In the genomic region with DNA sequence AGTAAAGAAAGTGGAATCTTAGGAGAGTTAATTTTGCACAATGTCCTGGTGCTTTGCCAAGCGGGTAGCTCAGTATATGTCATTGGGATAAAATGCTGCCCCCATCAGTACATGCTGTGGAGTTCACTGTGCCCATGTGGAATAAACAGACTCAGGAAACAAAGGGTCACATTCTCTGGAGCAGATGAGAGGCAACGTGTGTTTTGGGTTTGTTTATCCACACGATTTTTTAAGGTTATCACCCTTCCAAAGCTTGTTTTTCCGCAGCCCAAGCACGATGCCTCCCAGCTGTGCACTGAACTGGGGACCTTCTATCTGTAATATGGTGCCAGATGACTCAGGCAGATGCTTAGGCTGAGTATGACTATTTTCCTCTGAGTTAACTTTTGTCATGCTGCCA, we compare ENCODE assay signal across 16 cellular contexts. TPM values are rescaled to one million over a fixed set of nuclear protein-coding genes. Genes with fewer than 3 reads are reported as not detected.
DNase-seq lines count a peak whose midpoint lies in the region; ATAC-seq and TF ChIP-seq lines count a peak whose summit lies in the region.
"Had no signal": no experiment of that assay in that cellular context is flagged by ENCODE, and none has a peak within 500 bp of the region (broad histone marks: within the 10 kb centered on the region; RNA-seq: fewer than 3 reads in every experiment).

No MANE protein-coding gene starts in this region.

- no peaks in the 10 kb centered on the region for H3K9me3 Mint-ChIP-seq in activated CD8-positive, alpha-beta T cell treated with anti-CD3 and anti-CD28 coated beads, Interleukin-2, amount 10 ng/mL, durations not matched to agents 7 days and 5 days (ENCODE audit: insufficient read depth)
- H3K9me3 Mint-ChIP-seq: activated CD4-positive, alpha-beta T cell treated with anti-CD3 and anti-CD28 coated beads, Interleukin-2, amount 10 ng/mL, durations not matched to agents 24 days and 14 days; activated T-cell treated with anti-CD3 and anti-CD28 coated beads, Interleukin-2, amount 50 U/mL, for 72 hours had no signal

- H3K4me1 Mint-ChIP-seq in activated CD8-positive, alpha-beta T cell treated with anti-CD3 and anti-CD28 coated beads, Interleukin-2, amount 10 ng/mL, durations not matched to agents 7 days and 5 days (ENCODE audit: low read depth), result no peaks in the 10 kb centered on the region
- H3K4me1 Mint-ChIP-seq: activated CD4-positive, alpha-beta T cell treated with anti-CD3 and anti-CD28 coated beads, Interleukin-2, amount 10 ng/mL, durations not matched to agents 24 days and 14 days had no signal

- no peak for TF ChIP-seq CTCF in fibroblast of pulmonary artery (IDR thresholded peaks at IDR 0.05; ENCODE audit: low read length, missing control alignments)

- DNase-seq in EH (ENCODE audit: low read depth), result peak; percentile 4
- peak; percentile 23 for DNase-seq in HT-29 (ENCODE audit: low spot score)
- peak; percentile 33 for DNase-seq in fibroblast of pulmonary artery (ENCODE audit: low read depth)
- peak; percentile 27 for DNase-seq in pulmonary artery endothelial cell (ENCODE audit: low read depth, low spot score)
- DNase-seq in kidney tubule cell (ENCODE audit: low spot score), result no peak
- no peak for DNase-seq in activated CD8-positive, alpha-beta T cell treated with anti-CD3 and anti-CD28 coated beads, Interleukin-2, amount 10 ng/mL, durations not matched to agents 7 days and 5 days
- no peak for DNase-seq in SIG-M5 (lab: John Stamatoyannopoulos, UW)
- DNase-seq: activated CD4-positive, alpha-beta T cell treated with anti-CD3 and anti-CD28 coated beads, Interleukin-2, amount 10 ng/mL, durations not matched to agents 24 days and 14 days; activated T-cell treated with anti-CD3 and anti-CD28 coated beads, Interleukin-2, amount 50 U/mL, for 72 hours; C1 segment of cervical spinal cord; NCI-H2029; NCI-H748 treated with DMSO at 0.1 percent for 48 hours; posterior cingulate gyrus had no signal

- POLR2A ChIA-PET in activated CD8-positive, alpha-beta T cell treated with anti-CD3 and anti-CD28 coated beads, Interleukin-2, amount 10 ng/mL, durations not matched to agents 7 days and 5 days (lab: Charles Lee), result no interaction called here

- peaks cover 16% of the 10 kb centered on the region for H3K27me3 Mint-ChIP-seq in activated CD8-positive, alpha-beta T cell treated with anti-CD3 and anti-CD28 coated beads, Interleukin-2, amount 10 ng/mL, durations not matched to agents 7 days and 5 days (ENCODE audit: low read depth)

- CTCF ChIA-PET in activated CD8-positive, alpha-beta T cell treated with anti-CD3 and anti-CD28 coated beads, Interleukin-2, amount 10 ng/mL, durations not matched to agents 7 days and 5 days (lab: Charles Lee), result no interaction called here

- no peak overlapping the region for H3K27ac Mint-ChIP-seq in activated CD8-positive, alpha-beta T cell treated with anti-CD3 and anti-CD28 coated beads, Interleukin-2, amount 10 ng/mL, durations not matched to agents 7 days and 5 days
- H3K27ac Mint-ChIP-seq: activated CD4-positive, alpha-beta T cell treated with anti-CD3 and anti-CD28 coated beads, Interleukin-2, amount 10 ng/mL, durations not matched to agents 24 days and 14 days; activated T-cell treated with anti-CD3 and anti-CD28 coated beads, Interleukin-2, amount 50 U/mL, for 72 hours had no signal

- no peak for ATAC-seq in activated CD8-positive, alpha-beta T cell treated with anti-CD3 and anti-CD28 coated beads, Interleukin-2, amount 10 ng/mL, durations not matched to agents 7 days and 5 days
- no peak for ATAC-seq in GM19328 (IDR thresholded peaks at IDR 0.05; ENCODE audit: unreplicated experiment)
- ATAC-seq: activated T-cell treated with anti-CD3 and anti-CD28 coated beads, Interleukin-2, amount 50 U/mL, for 72 hours had no signal

- H3K4me3 ChIP-seq in fibroblast of pulmonary artery (replicated peaks; ENCODE audit: low read depth, low read length), result no peak overlapping the region
- H3K4me3 ChIP-seq: thyroid gland had no signal

- H3K36me3 Mint-ChIP-seq in activated CD8-positive, alpha-beta T cell treated with anti-CD3 and anti-CD28 coated beads, Interleukin-2, amount 10 ng/mL, durations not matched to agents 7 days and 5 days (ENCODE audit: low read depth), result no peaks in the 10 kb centered on the region

- no peak overlapping the region for H3K4me3 Mint-ChIP-seq in activated CD8-positive, alpha-beta T cell treated with anti-CD3 and anti-CD28 coated beads, Interleukin-2, amount 10 ng/mL, durations not matched to agents 7 days and 5 days
- H3K4me3 Mint-ChIP-seq: activated CD4-positive, alpha-beta T cell treated with anti-CD3 and anti-CD28 coated beads, Interleukin-2, amount 10 ng/mL, durations not matched to agents 24 days and 14 days; activated T-cell treated with anti-CD3 and anti-CD28 coated beads, Interleukin-2, amount 50 U/mL, for 72 hours had no signal

RNA-seq across cellular contexts. Expression of a gene that starts 6.4 kb away (rescaled TPM):
- not detected in 2 replicates for total RNA-seq in HT-29 (2014; rRNA removed; shearing (Covaris generic))
- total RNA-seq in pulmonary artery endothelial cell, result not detected in 2 replicates
- not detected for total RNA-seq in activated CD8-positive, alpha-beta T cell treated with anti-CD3 and anti-CD28 coated beads, Interleukin-2, amount 10 ng/mL, durations not matched to agents 7 days and 5 days
- total RNA-seq: activated CD4-positive, alpha-beta T cell treated with anti-CD3 and anti-CD28 coated beads, Interleukin-2, amount 10 ng/mL, durations not matched to agents 24 days and 14 days; activated T-cell treated with anti-CD3 and anti-CD28 coated beads, Interleukin-2, amount 50 U/mL, for 72 hours; mucosa of gallbladder; thyroid gland had no signal

RNA-seq across cellular contexts. Expression of a gene that starts 9.9 kb away (rescaled TPM):
- not detected in 2 replicates for total RNA-seq in HT-29 (2014; rRNA removed; shearing (Covaris generic))
- not detected in 2 replicates for total RNA-seq in pulmonary artery endothelial cell
- total RNA-seq in activated CD8-positive, alpha-beta T cell treated with anti-CD3 and anti-CD28 coated beads, Interleukin-2, amount 10 ng/mL, durations not matched to agents 7 days and 5 days, result not detected
- total RNA-seq: activated CD4-positive, alpha-beta T cell treated with anti-CD3 and anti-CD28 coated beads, Interleukin-2, amount 10 ng/mL, durations not matched to agents 24 days and 14 days; activated T-cell treated with anti-CD3 and anti-CD28 coated beads, Interleukin-2, amount 50 U/mL, for 72 hours; mucosa of gallbladder; thyroid gland had no signal

RNA-seq across cellular contexts. Expression of a gene that starts 26.9 kb away (rescaled TPM):
- not detected in 2 replicates for total RNA-seq in HT-29 (2014; rRNA removed; shearing (Covaris generic))
- not detected in 2 replicates for total RNA-seq in pulmonary artery endothelial cell
- not detected for total RNA-seq in activated CD8-positive, alpha-beta T cell treated with anti-CD3 and anti-CD28 coated beads, Interleukin-2, amount 10 ng/mL, durations not matched to agents 7 days and 5 days
- total RNA-seq: activated CD4-positive, alpha-beta T cell treated with anti-CD3 and anti-CD28 coated beads, Interleukin-2, amount 10 ng/mL, durations not matched to agents 24 days and 14 days; activated T-cell treated with anti-CD3 and anti-CD28 coated beads, Interleukin-2, amount 50 U/mL, for 72 hours; mucosa of gallbladder had no signal

RNA-seq across cellular contexts. Expression of a gene that starts 37.0 kb away (rescaled TPM):
- total RNA-seq in HT-29 (2014; rRNA removed; shearing (Covaris generic)), result not detected in 2 replicates
- not detected in 2 replicates for total RNA-seq in pulmonary artery endothelial cell
- not detected for total RNA-seq in activated CD8-positive, alpha-beta T cell treated with anti-CD3 and anti-CD28 coated beads, Interleukin-2, amount 10 ng/mL, durations not matched to agents 7 days and 5 days
- total RNA-seq: activated CD4-positive, alpha-beta T cell treated with anti-CD3 and anti-CD28 coated beads, Interleukin-2, amount 10 ng/mL, durations not matched to agents 24 days and 14 days; activated T-cell treated with anti-CD3 and anti-CD28 coated beads, Interleukin-2, amount 50 U/mL, for 72 hours; mucosa of gallbladder; thyroid gland had no signal

RNA-seq across cellular contexts. Expression of a gene that starts 40.2 kb away (rescaled TPM):
- not detected in 2 replicates for total RNA-seq in HT-29 (2014; rRNA removed; shearing (Covaris generic))
- not detected in 2 replicates for total RNA-seq in pulmonary artery endothelial cell
- not detected for total RNA-seq in activated CD8-positive, alpha-beta T cell treated with anti-CD3 and anti-CD28 coated beads, Interleukin-2, amount 10 ng/mL, durations not matched to agents 7 days and 5 days
- total RNA-seq: activated CD4-positive, alpha-beta T cell treated with anti-CD3 and anti-CD28 coated beads, Interleukin-2, amount 10 ng/mL, durations not matched to agents 24 days and 14 days; activated T-cell treated with anti-CD3 and anti-CD28 coated beads, Interleukin-2, amount 50 U/mL, for 72 hours; mucosa of gallbladder; thyroid gland had no signal

Comparison
In these comparisons a context has a peak if more than half of its experiments do, and no peak if none do; other contexts are left out.
1. DNase-seq: peak in EH (single experiment), HT-29 (single experiment), fibroblast of pulmonary artery (single experiment) and pulmonary artery endothelial cell (single experiment); none in kidney tubule cell (single experiment), activated CD8-positive, alpha-beta T cell treated with anti-CD3 and anti-CD28 coated beads, Interleukin-2, amount 10 ng/mL, durations not matched to agents 7 days and 5 days (single experiment) and SIG-M5 (single experiment).